Comparison of ENCODE assay signal across 8 cellular contexts in genomic region chr2:226906439-226906796, GRCh38.
DNase-seq lines count a peak whose midpoint lies in the region; ATAC-seq and TF ChIP-seq lines count a peak whose summit lies in the region.

No MANE protein-coding gene starts in this region.

- intact Hi-C loops in CD8-positive, alpha-beta T cell (cut with DNase I, micrococcal nuclease): no loop called here

- peak overlapping the region; percentile 32 for H3K4me3 Mint-ChIP-seq in CD8-positive, alpha-beta T cell
- H3K4me3 Mint-ChIP-seq in activated T-cell treated with anti-CD3 and anti-CD28 coated beads, Interleukin-2, amount 50 U/mL, for 24 hours: no peak overlapping the region

- no peaks in the 10 kb centered on the region for H3K36me3 ChIP-seq in CD8-positive, alpha-beta T cell (ENCODE audit: insufficient read depth, low read length)
- H3K36me3 ChIP-seq in KOPT-K1 (ENCODE audit: insufficient read depth, low read length) (no peaks in the 10 kb centered on the region; the same call in 1 of the 2 replicates), gastroesophageal sphincter (peaks cover 0 to 9% of the 10 kb centered on the region in 2 donors)

- no peak for TF ChIP-seq CTCF in CD8-positive, alpha-beta T cell (IDR thresholded peaks at IDR 0.05)
- no peak for TF ChIP-seq CTCF in gastroesophageal sphincter (IDR thresholded peaks at IDR 0.05)

- no peak overlapping the region for H3K27ac ChIP-seq in CD8-positive, alpha-beta T cell (ENCODE audit: low read depth, low read length)
- peak overlapping the region; percentile 40 for H3K27ac ChIP-seq in KOPT-K1 (ENCODE audit: low read depth, low read length, poor library complexity, severe bottlenecking)
- H3K27ac ChIP-seq in gastroesophageal sphincter: no peak overlapping the region

- no peaks in the 10 kb centered on the region for H3K9me3 Mint-ChIP-seq in CD8-positive, alpha-beta T cell
- peaks cover 2% of the 10 kb centered on the region for H3K9me3 Mint-ChIP-seq in activated T-cell treated with anti-CD3 and anti-CD28 coated beads, Interleukin-2, amount 50 U/mL, for 24 hours

- H3K36me3 Mint-ChIP-seq in CD8-positive, alpha-beta T cell: peaks cover 38% of the 10 kb centered on the region
- peaks cover 74% of the 10 kb centered on the region for H3K36me3 Mint-ChIP-seq in activated T-cell treated with anti-CD3 and anti-CD28 coated beads, Interleukin-2, amount 50 U/mL, for 24 hours (ENCODE audit: low read depth)

- no peaks in the 10 kb centered on the region for H3K27me3 ChIP-seq in CD8-positive, alpha-beta T cell (ENCODE audit: insufficient read depth, low read length)
- H3K27me3 ChIP-seq in gastroesophageal sphincter: no peaks in the 10 kb centered on the region

- CTCF ChIA-PET in CD8-positive, alpha-beta T cell (lab: Charles Lee): no interaction called here

- peak; percentile 54 for ATAC-seq in CD8-positive, alpha-beta T cell
- ATAC-seq in GM19395 (IDR thresholded peaks at IDR 0.05; ENCODE audit: unreplicated experiment) (peak; percentile 50), HG02885 (IDR thresholded peaks at IDR 0.05; ENCODE audit: poor library complexity, unreplicated experiment) (peak; percentile 59), gastroesophageal sphincter (no peak)

- no peak overlapping the region for H3K4me3 ChIP-seq in CD8-positive, alpha-beta T cell (ENCODE audit: low read depth, low read length)
- no peak overlapping the region for H3K4me3 ChIP-seq in gastroesophageal sphincter

- H3K4me1 Mint-ChIP-seq in CD8-positive, alpha-beta T cell (ENCODE audit: low read depth): peaks cover 31% of the 10 kb centered on the region
- peaks cover 54% of the 10 kb centered on the region for H3K4me1 Mint-ChIP-seq in activated T-cell treated with anti-CD3 and anti-CD28 coated beads, Interleukin-2, amount 50 U/mL, for 24 hours (ENCODE audit: low read depth)

- H3K27ac Mint-ChIP-seq in CD8-positive, alpha-beta T cell: peak overlapping the region; percentile 72
- H3K27ac Mint-ChIP-seq in activated T-cell treated with anti-CD3 and anti-CD28 coated beads, Interleukin-2, amount 50 U/mL, for 24 hours: no peak overlapping the region

- TF ChIP-seq POLR2A in gastroesophageal sphincter (IDR thresholded peaks at IDR 0.05): no peak

- WGBS in gastroesophageal sphincter (ENCODE audit: low coverage in 1 of 2), 2 donors: 88 to 89% methylated on average over 3 of the region's 3 CpGs

- peaks cover 9% of the 10 kb centered on the region for H3K4me1 ChIP-seq in CD8-positive, alpha-beta T cell (ENCODE audit: insufficient read depth, low read length)
- peaks cover 0 to 17% (median 0%) of the 10 kb centered on the region in 3 donors for H3K4me1 ChIP-seq in gastroesophageal sphincter

- TF ChIP-seq EP300 in gastroesophageal sphincter (IDR thresholded peaks at IDR 0.05): no peak

- POLR2A ChIA-PET in CD8-positive, alpha-beta T cell (lab: Charles Lee): no interaction called here

- DNase-seq in CD8-positive, alpha-beta T cell: no peak
- DNase-seq in SKM-1 (lab: John Stamatoyannopoulos, UW; ENCODE audit: unreplicated experiment): no peak
- DNase-seq in activated T-cell treated with anti-CD3 and anti-CD28 coated beads, Interleukin-2, amount 50 U/mL, for 24 hours: no peak
- DNase-seq in UCSD-AML1 (lab: John Stamatoyannopoulos, UW; ENCODE audit: unreplicated experiment): no peak

- no peaks in the 10 kb centered on the region for H3K9me3 ChIP-seq in CD8-positive, alpha-beta T cell (ENCODE audit: low read length)
- H3K9me3 ChIP-seq in KOPT-K1 (ENCODE audit: insufficient read depth, low read length, poor library complexity, severe bottlenecking) (no peaks in the 10 kb centered on the region), gastroesophageal sphincter (no peaks in the 10 kb centered on the region)

- no peaks in the 10 kb centered on the region for H3K27me3 Mint-ChIP-seq in CD8-positive, alpha-beta T cell (ENCODE audit: low read depth)
- H3K27me3 Mint-ChIP-seq in activated T-cell treated with anti-CD3 and anti-CD28 coated beads, Interleukin-2, amount 50 U/mL, for 24 hours: no peaks in the 10 kb centered on the region
